ENCODE assay signal across 8 cellular contexts in genomic region chr7:90212149-90212495, GRCh38. TPM values are rescaled to one million over a fixed set of nuclear protein-coding genes. Genes with fewer than 3 reads are reported as not detected.
DNase-seq lines count a peak whose midpoint lies in the region; ATAC-seq and TF ChIP-seq lines count a peak whose summit lies in the region.

No MANE protein-coding gene starts in this region.

- H3K36me3 Mint-ChIP-seq in activated CD4-positive, alpha-beta T cell treated with anti-CD3 and anti-CD28 coated beads, Interleukin-2, amount 10 ng/mL, durations not matched to agents 24 days and 14 days (ENCODE audit: low read depth) = no peaks in the 10 kb centered on the region

- 8 to 40% methylated on average over 2 of the region's 6 CpGs for WGBS in gastroesophageal sphincter (ENCODE audit: low coverage in 1 of 2), 2 donors
- WGBS in prostate gland = 1% methylated on average over 6 of the region's 6 CpGs

- H3K9ac ChIP-seq in SK-N-MC (ENCODE audit: insufficient read length) = peak overlapping the region; percentile 100

- H3K27me3 ChIP-seq in gastroesophageal sphincter (no peaks in the 10 kb centered on the region), prostate gland (replicated peaks; ENCODE audit: insufficient read depth) (no peaks in the 10 kb centered on the region)

- peak overlapping the region; percentile 93 for H3K4me3 ChIP-seq in SK-N-MC
- peak overlapping the region; percentile 76 to 79 for H3K4me3 ChIP-seq in gastroesophageal sphincter
- H3K4me3 ChIP-seq in prostate gland = peak overlapping the region; percentile 75 to 87

- H3K9me3 ChIP-seq in SK-N-MC (ENCODE audit: low read depth, low read length) (no peaks in the 10 kb centered on the region), gastroesophageal sphincter (no peaks in the 10 kb centered on the region), prostate gland (no peaks in the 10 kb centered on the region)

- TF ChIP-seq POLR2A in gastroesophageal sphincter (IDR thresholded peaks at IDR 0.05) (no peak), prostate gland (IDR thresholded peaks at IDR 0.05) (no peak)

- peaks cover 26% of the 10 kb centered on the region for H3K27me3 Mint-ChIP-seq in activated CD4-positive, alpha-beta T cell treated with anti-CD3 and anti-CD28 coated beads, Interleukin-2, amount 10 ng/mL, durations not matched to agents 24 days and 14 days

- no peak for ATAC-seq in gastroesophageal sphincter
- ATAC-seq in GM21423 (IDR thresholded peaks at IDR 0.05; ENCODE audit: unreplicated experiment) = no peak
- ATAC-seq in HG02970 (IDR thresholded peaks at IDR 0.05; ENCODE audit: low FRiP score, unreplicated experiment) = no peak
- no peak for ATAC-seq in GM21529 (IDR thresholded peaks at IDR 0.05; ENCODE audit: unreplicated experiment)

- H3K9me3 Mint-ChIP-seq in activated CD4-positive, alpha-beta T cell treated with anti-CD3 and anti-CD28 coated beads, Interleukin-2, amount 10 ng/mL, durations not matched to agents 24 days and 14 days = no peaks in the 10 kb centered on the region

- H3K36me3 ChIP-seq in SK-N-MC (ENCODE audit: insufficient read depth, low read length) = peaks cover 34% of the 10 kb centered on the region
- no peaks in the 10 kb centered on the region for H3K36me3 ChIP-seq in gastroesophageal sphincter
- H3K36me3 ChIP-seq in prostate gland = no peaks in the 10 kb centered on the region

- H3K27ac ChIP-seq in SK-N-MC = peak overlapping the region; percentile 98
- peak overlapping the region; percentile 78 to 90 (median 86) for H3K27ac ChIP-seq in gastroesophageal sphincter
- peak overlapping the region; percentile 93 to 99 for H3K27ac ChIP-seq in prostate gland

- peaks cover 4% of the 10 kb centered on the region for H3K4me1 Mint-ChIP-seq in activated CD4-positive, alpha-beta T cell treated with anti-CD3 and anti-CD28 coated beads, Interleukin-2, amount 10 ng/mL, durations not matched to agents 24 days and 14 days

- intact Hi-C loops in prostate gland (cut with DNase I) = loop anchor here (5.0 to 10.0 kb wide), 2 partner anchors 35 to 193 kb away; partner anchors contain the start of genes CFAP69 and CLDN12
- intact Hi-C loops in activated CD4-positive, alpha-beta T cell treated with anti-CD3 and anti-CD28 coated beads, Interleukin-2, amount 10 ng/mL, durations not matched to agents 24 days and 14 days (cut with micrococcal nuclease) = loop anchor here (5.0 kb wide), 1 partner anchor 40 kb away; no protein-coding TSS in a partner anchor

- no peak for TF ChIP-seq EP300 in gastroesophageal sphincter (IDR thresholded peaks at IDR 0.05)

- H3K4me1 ChIP-seq in gastroesophageal sphincter (peaks cover 0 to 31% (median 0%) of the 10 kb centered on the region in 3 donors), prostate gland (replicated peaks) (no peaks in the 10 kb centered on the region)

- H3K27ac Mint-ChIP-seq in activated CD4-positive, alpha-beta T cell treated with anti-CD3 and anti-CD28 coated beads, Interleukin-2, amount 10 ng/mL, durations not matched to agents 24 days and 14 days = no peak overlapping the region

- H3K4me3 Mint-ChIP-seq in activated CD4-positive, alpha-beta T cell treated with anti-CD3 and anti-CD28 coated beads, Interleukin-2, amount 10 ng/mL, durations not matched to agents 24 days and 14 days = no peak overlapping the region

- TF ChIP-seq CTCF in GM10266 (IDR thresholded peaks at IDR 0.05; ENCODE audit: control insufficient read depth, insufficient read depth, low read depth, missing control alignments) (no peak), gastroesophageal sphincter (IDR thresholded peaks at IDR 0.05) (no peak), prostate gland (IDR thresholded peaks at IDR 0.05) (no peak)

- DNase-seq in GM10266 (ENCODE audit: extremely low spot score) = peak; percentile 21
- no peak for DNase-seq in SK-N-MC (ENCODE audit: low read depth, low spot score)
- DNase-seq in prostate gland (ENCODE audit: low spot score) = no peak
- DNase-seq in activated CD4-positive, alpha-beta T cell treated with anti-CD3 and anti-CD28 coated beads, Interleukin-2, amount 10 ng/mL, durations not matched to agents 24 days and 14 days = no peak

RNA-seq across cellular contexts. Expression of gene STEAP2, which starts 0.6 kb away (rescaled TPM):
- total RNA-seq in gastroesophageal sphincter = 10 to 100 TPM; 21.0 to 38.4 (median 25.0) TPM
- 100 to 1,000 TPM; 167 to 555 TPM for total RNA-seq in prostate gland
- total RNA-seq in activated CD4-positive, alpha-beta T cell treated with anti-CD3 and anti-CD28 coated beads, Interleukin-2, amount 10 ng/mL, durations not matched to agents 24 days and 14 days = 0.02 TPM in 1 of 2 replicates, not detected in the other

RNA-seq across cellular contexts. Expression of gene CFAP69, which starts 32.9 kb away (rescaled TPM):
- total RNA-seq in gastroesophageal sphincter = 10 to 100 TPM in 1 of 4 donors, 1 to 10 TPM in 3; 6.1 to 11.5 (median 7.2) TPM
- 10 to 100 TPM; 27.4 to 50.6 TPM for total RNA-seq in prostate gland
- not detected in 2 replicates for total RNA-seq in activated CD4-positive, alpha-beta T cell treated with anti-CD3 and anti-CD28 coated beads, Interleukin-2, amount 10 ng/mL, durations not matched to agents 24 days and 14 days

RNA-seq across cellular contexts. Expression of gene STEAP1, which starts 57.9 kb away (rescaled TPM):
- total RNA-seq in gastroesophageal sphincter (10 to 100 TPM in 3 of 4 donors, 1 to 10 TPM in 1; 2.6 to 14.2 (median 12.6) TPM), prostate gland (100 to 1,000 TPM in 1 of 2 donors, 10 to 100 TPM in 1; 67.3 to 230 TPM)
- 1.1 and 1.4 TPM in 2 replicates for total RNA-seq in activated CD4-positive, alpha-beta T cell treated with anti-CD3 and anti-CD28 coated beads, Interleukin-2, amount 10 ng/mL, durations not matched to agents 24 days and 14 days

Comparison
In these comparisons a context has a peak if more than half of its experiments do, and no peak if none do; other contexts are left out.
1. RNA of gene STEAP2, which starts 0.6 kb away (total RNA-seq): 167 to 555 TPM in prostate gland and 21.0 to 38.4 TPM in gastroesophageal sphincter; 0.02 TPM in activated CD4-positive, alpha-beta T cell treated with anti-CD3 and anti-CD28 coated beads, Interleukin-2, amount 10 ng/mL, durations not matched to agents 24 days and 14 days; every median in the first group is over 10 times any median in the second.
2. RNA of gene STEAP1, which starts 57.9 kb away (total RNA-seq): 67.3 to 230 TPM in prostate gland; 2.6 to 14.2 TPM in gastroesophageal sphincter and 1.1 to 1.4 TPM in activated CD4-positive, alpha-beta T cell treated with anti-CD3 and anti-CD28 coated beads, Interleukin-2, amount 10 ng/mL, durations not matched to agents 24 days and 14 days; every median in the first group is over 4 times any median in the second.
3. Peak in every context shown above with its lines, with median percentiles within 50 percentile points of each other: H3K27ac ChIP-seq and H3K4me3 ChIP-seq.